Comparison of ENCODE assay signal across 21 cellular contexts in the genomic region with DNA sequence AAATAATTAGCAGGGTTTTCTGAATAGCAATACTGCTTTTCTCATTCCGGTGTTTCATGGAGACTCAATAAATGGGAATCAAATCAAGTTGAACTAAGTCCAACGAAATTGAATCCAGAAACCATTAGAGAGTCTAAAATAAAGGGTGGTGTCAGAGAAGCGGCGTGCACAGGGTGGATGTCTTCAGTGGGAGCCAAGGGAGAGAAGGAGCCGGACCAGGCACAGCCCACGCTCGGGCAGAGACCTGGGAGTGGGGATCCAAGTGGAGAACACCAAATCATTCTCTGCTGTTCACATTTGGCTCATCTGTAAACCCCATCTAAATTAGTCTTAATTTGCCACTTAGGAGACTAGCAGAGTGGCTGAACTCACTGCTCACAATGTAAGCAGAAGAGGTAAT. TPM values are rescaled to one million over a fixed set of nuclear protein-coding genes. Genes with fewer than 3 reads are reported as not detected.
"Had no signal": no experiment of that assay in that cellular context is flagged by ENCODE, and none has a peak within 500 bp of the region (broad histone marks: within the 10 kb centered on the region; RNA-seq: fewer than 3 reads in every experiment).

No MANE protein-coding gene starts in this region.

- H3K36me3 ChIP-seq: gastrocnemius medialis, ovary, right lobe of liver, tibial artery had no signal

- DNase-seq: dermis blood vessel endothelial cell; effector memory CD8-positive, alpha-beta T cell; foreskin fibroblast; gastrocnemius medialis; mucosa of descending colon; naive B cell; occipital lobe; ovary; retina; right lobe of liver; stimulated activated CD4-positive, alpha-beta T cell treated with anti-CD3 and anti-CD28 coated beads, Interleukin-12 subunit alpha, Interleukin-12 subunit beta, amount 100 ng/mL, for 4 hours; stimulated activated CD4-positive, alpha-beta T cell treated with anti-CD3 and anti-CD28 coated beads, Interleukin-1b, Interleukin-23, amount 100 ng/mL, for 48 hours; stimulated activated CD4-positive, alpha-beta T cell treated with anti-CD3 and anti-CD28 coated beads, Interleukin-4, amount 100 ng/mL, for 1 hour; stimulated activated CD8-positive, alpha-beta memory T cell treated with anti-CD3 and anti-CD28 coated beads, Interleukin-4, amount 100 ng/mL, for 48 hours; stimulated activated naive CD4-positive, alpha-beta T cell; stimulated activated naive CD8-positive, alpha-beta T cell treated with anti-CD3 and anti-CD28 coated beads, Interleukin-15, amount 100 ng/mL, for 72 hours; tibial artery had no signal

- H3K9me3 ChIP-seq: gastrocnemius medialis, mucosa of descending colon, ovary, right lobe of liver, tibial artery had no signal

- H3K27ac ChIP-seq: coronary artery, gastrocnemius medialis, ovary, right lobe of liver, tibial artery had no signal

- H3K4me2 ChIP-seq: smooth muscle cell had no signal

- H3K4me1 ChIP-seq: gastrocnemius medialis, right lobe of liver, tibial artery had no signal

- ATAC-seq: effector memory CD8-positive, alpha-beta T cell; gastrocnemius medialis; mucosa of descending colon; natural killer cell treated with Interleukin-12 subunit alpha and Interleukin-12 subunit beta and Interleukin-15 and Interleukin-18, amount 100 ng/mL, for 72 hours; right lobe of liver; stimulated activated naive CD8-positive, alpha-beta T cell treated with anti-CD3 and anti-CD28 coated beads, Interleukin-15, amount 100 ng/mL, for 72 hours had no signal

- H3K27me3 ChIP-seq: gastrocnemius medialis, ovary, right lobe of liver, tibial artery had no signal

- H3K4me3 ChIP-seq: coronary artery, gastrocnemius medialis, lung, mucosa of descending colon, ovary, right lobe of liver, smooth muscle cell, tibial artery had no signal

RNA-seq across cellular contexts. Expression of a gene that starts 40.1 kb away (rescaled TPM):
- total RNA-seq: natural killer cell treated with Interleukin-12 subunit alpha and Interleukin-12 subunit beta and Interleukin-15 and Interleukin-18, amount 100 ng/mL, for 72 hours had no signal
